ENCODE assay signal across 14 cellular contexts in genomic region chr6:149900620-149901443, GRCh38. TPM values are rescaled to one million over a fixed set of nuclear protein-coding genes. Genes with fewer than 3 reads are reported as not detected.
"Had no signal": no experiment of that assay in that cellular context is flagged by ENCODE, and none has a peak within 500 bp of the region (broad histone marks: within the 10 kb centered on the region; RNA-seq: fewer than 3 reads in every experiment).

No MANE protein-coding gene starts in this region.

- H3K4me3 ChIP-seq: SK-N-MC, stomach had no signal

- H3K36me3 Mint-ChIP-seq: activated naive CD8-positive, alpha-beta T cell; immature natural killer cell had no signal

- H3K4me3 Mint-ChIP-seq: activated naive CD8-positive, alpha-beta T cell; activated T-cell treated with anti-CD3 and anti-CD28 coated beads, Interleukin-2, amount 50 U/mL, for 24 hours; immature natural killer cell; nephron progenitor cell; T-helper 1 cell treated with Interleukin-12 subunit alpha and Interleukin-12 subunit beta and Interleukin-4 antibody, amounts not matched to agents 30 μg/mL and 1 μg/mL, for 36 hours had no signal

- H3K9me3 ChIP-seq: stomach had no signal

- H3K9me3 Mint-ChIP-seq: activated T-cell treated with anti-CD3 and anti-CD28 coated beads, Interleukin-2, amount 50 U/mL, for 24 hours; immature natural killer cell; nephron progenitor cell; T-helper 1 cell treated with Interleukin-12 subunit alpha and Interleukin-12 subunit beta and Interleukin-4 antibody, amounts not matched to agents 30 μg/mL and 1 μg/mL, for 36 hours had no signal

- H3K27me3 Mint-ChIP-seq: activated naive CD8-positive, alpha-beta T cell had no signal

- H3K27ac Mint-ChIP-seq: activated naive CD8-positive, alpha-beta T cell; activated T-cell treated with anti-CD3 and anti-CD28 coated beads, Interleukin-2, amount 50 U/mL, for 24 hours; immature natural killer cell; nephron progenitor cell; T-helper 1 cell treated with Interleukin-12 subunit alpha and Interleukin-12 subunit beta and Interleukin-4 antibody, amounts not matched to agents 30 μg/mL and 1 μg/mL, for 36 hours had no signal

- H3K4me1 Mint-ChIP-seq: immature natural killer cell had no signal

- H3K27ac ChIP-seq: SK-N-MC, stomach had no signal

- H3K27me3 ChIP-seq: stomach had no signal

- DNase-seq: activated effector memory CD4-positive, alpha-beta T cell treated with anti-CD3 and anti-CD28 coated beads, Interleukin-2, amount 50 U/mL, for 16 hours; activated T-cell treated with anti-CD3 and anti-CD28 coated beads, Interleukin-2, amount 50 U/mL, for 24 hours; effector CD4-positive, alpha-beta T cell; glutamatergic neuron; immature natural killer cell; mesendoderm; nephron progenitor cell; stimulated activated CD4-positive, alpha-beta T cell treated with anti-CD3 and anti-CD28 coated beads, Interleukin-15, amount 100 ng/mL, for 24 hours; stimulated activated CD4-positive, alpha-beta T cell treated with anti-CD3 and anti-CD28 coated beads, Interleukin-4, amount 100 ng/mL, for 24 hours; stomach had no signal

- H3K36me3 ChIP-seq: stomach had no signal

RNA-seq across cellular contexts. Expression of gene RAET1E, which starts 2.9 kb away (rescaled TPM):
- total RNA-seq: epithelial cell of proximal tubule, stomach had no signal

RNA-seq across cellular contexts. Expression of gene RAET1G, which starts 22.1 kb away (rescaled TPM):
- total RNA-seq: epithelial cell of proximal tubule had no signal
